Comparison of ENCODE assay signal across 1 cellular context in genomic region chr14:21103710-21104447, GRCh38.
A peak's percentile ranks its signal among the peaks of the same experiment; 100 is the strongest.
TF ChIP-seq lines count a peak whose summit lies in the region.

No MANE protein-coding gene starts in this region.

TF ChIP-seq in HepG2, 621 proteins besides CTCF, POLR2A, EP300 and RAD21 (continued from another document and continues in another):
- TF ChIP-seq IRF9 (CRISPR knock-in tag; IDR thresholded peaks at IDR 0.05; ENCODE audit: borderline replicate concordance) (peak; percentile 96), PHF8 (CRISPR knock-in tag; IDR thresholded peaks at IDR 0.05) (peak; percentile 95), SRY (CRISPR knock-in tag; IDR thresholded peaks at IDR 0.05) (peak; percentile 94), THAP11 (CRISPR knock-in tag; IDR thresholded peaks at IDR 0.05) (peak; percentile 97), ZNF234 (CRISPR knock-in tag; conservative IDR thresholded peaks at IDR 0.05) (no peak; the same call in none of the 2 replicates), EHMT2 (IDR thresholded peaks at IDR 0.05; ENCODE audit: borderline replicate concordance, low read depth, low read length) (peak; percentile 8; the same call in 1 of the 2 replicates), ZNF280B (CRISPR knock-in tag; IDR thresholded peaks at IDR 0.05; ENCODE audit: borderline replicate concordance) (peak; percentile 94; the same call in 1 of the 2 replicates), FOXK2 (IDR thresholded peaks at IDR 0.05) (peak; percentile 99), PATZ1 (CRISPR knock-in tag; IDR thresholded peaks at IDR 0.05) (peak; percentile 89), MED1 (CRISPR knock-in tag; IDR thresholded peaks at IDR 0.05) (peak; percentile 31; the same call in 1 of the 2 replicates), ESRRA (CRISPR knock-in tag; IDR thresholded peaks at IDR 0.05; ENCODE audit: low read depth) (peak; percentile 97), ZHX2 (IDR thresholded peaks at IDR 0.05; ENCODE audit: low read depth) (peak; percentile 79), ZHX2 (CRISPR knock-in tag; IDR thresholded peaks at IDR 0.05; ENCODE audit: borderline replicate concordance) (no peak; the same call in 1 of the 2 replicates), ZNF326 (CRISPR knock-in tag; IDR thresholded peaks at IDR 0.05; ENCODE audit: borderline replicate concordance) (no peak), FOXP4 (CRISPR knock-in tag; IDR thresholded peaks at IDR 0.05) (peak; percentile 78), HOXA7 (CRISPR knock-in tag; IDR thresholded peaks at IDR 0.05) (no peak), RFX1 (IDR thresholded peaks at IDR 0.05) (no peak), ZNF605 (CRISPR knock-in tag; IDR thresholded peaks at IDR 0.05) (peak; percentile 99), HMGA1 (CRISPR knock-in tag; conservative IDR thresholded peaks at IDR 0.05) (no peak), HNF1B (CRISPR knock-in tag; IDR thresholded peaks at IDR 0.05) (peak; percentile 87), ZEB1 (IDR thresholded peaks at IDR 0.05; ENCODE audit: insufficient replicate concordance, low read depth) (no peak), PRPF4 (IDR thresholded peaks at IDR 0.05; ENCODE audit: low read depth, low read length, poor library complexity, severe bottlenecking) (no peak), ZNF761 (CRISPR knock-in tag; conservative IDR thresholded peaks at IDR 0.05) (peak; percentile 97), NFE2L1 (CRISPR knock-in tag; IDR thresholded peaks at IDR 0.05; ENCODE audit: borderline replicate concordance) (peak; percentile 98), ZFP37 (CRISPR knock-in tag; IDR thresholded peaks at IDR 0.05; ENCODE audit: borderline replicate concordance) (no peak; the same call in 1 of the 2 replicates), TCF12 (IDR thresholded peaks at IDR 0.05) (no peak), TCF12 (CRISPR knock-in tag; IDR thresholded peaks at IDR 0.05) (peak; percentile 6), TBX2 (CRISPR knock-in tag; IDR thresholded peaks at IDR 0.05; ENCODE audit: borderline replicate concordance) (peak; percentile 99), RFXAP (CRISPR knock-in tag; IDR thresholded peaks at IDR 0.05; ENCODE audit: borderline replicate concordance) (peak; percentile 72; the same call in 1 of the 2 replicates), ZBTB21 (CRISPR knock-in tag; IDR thresholded peaks at IDR 0.05) (peak; percentile 1; the same call in 1 of the 2 replicates), MBD4 (IDR thresholded peaks at IDR 0.05; ENCODE audit: borderline replicate concordance, low read length) (no peak), ETV6 (CRISPR knock-in tag; conservative IDR thresholded peaks at IDR 0.05) (peak; percentile 48), ZNF296 (CRISPR knock-in tag; conservative IDR thresholded peaks at IDR 0.05) (peak; percentile 97), FOXA1 (IDR thresholded peaks at IDR 0.05) (no peak), FOXA1 (CRISPR knock-in tag; IDR thresholded peaks at IDR 0.05) (peak; percentile 48), SKIL (CRISPR knock-in tag; IDR thresholded peaks at IDR 0.05; ENCODE audit: borderline replicate concordance) (peak; percentile 90), ZNF558 (CRISPR knock-in tag; IDR thresholded peaks at IDR 0.05; ENCODE audit: borderline replicate concordance) (peak; percentile 99), ZNF510 (CRISPR knock-in tag; IDR thresholded peaks at IDR 0.05; ENCODE audit: low read depth) (peak; percentile 99), E2F2 (CRISPR knock-in tag; IDR thresholded peaks at IDR 0.05; ENCODE audit: borderline replicate concordance) (peak; percentile 47), AKAP8 (CRISPR knock-in tag; IDR thresholded peaks at IDR 0.05) (peak; percentile 94), HNRNPK (IDR thresholded peaks at IDR 0.05; ENCODE audit: low read depth, low read length, poor library complexity, severe bottlenecking) (peak; percentile 44), ARID3A (IDR thresholded peaks at IDR 0.05; ENCODE audit: low read depth, low read length) (peak; percentile 64; the same call in 1 of the 2 replicates), HES4 (CRISPR knock-in tag; IDR thresholded peaks at IDR 0.05; ENCODE audit: borderline replicate concordance) (peak; percentile 98)
